ENCODE assay signal across 8 cellular contexts in genomic region chr19:36114763-36115452, GRCh38. TPM values are rescaled to one million over a fixed set of nuclear protein-coding genes. Genes with fewer than 3 reads are reported as not detected.
DNase-seq lines count a peak whose midpoint lies in the region; ATAC-seq, FAIRE-seq and TF ChIP-seq lines count a peak whose summit lies in the region.

Gene POLR2I (minus strand): TSS chr19:36114875. CDS start chr19:36114856, 19 bp downstream.

- H3K4me3 Mint-ChIP-seq in endothelial cell (ENCODE audit: unreplicated experiment) = peak within 1 kb of the TSS; percentile 98

- H3K27ac ChIP-seq in OCI-LY7 (ENCODE audit: low read depth, low read length, poor library complexity, severe bottlenecking) = peak within 1 kb of the TSS; percentile 68

- H3K36me3 Mint-ChIP-seq in endothelial cell (ENCODE audit: low read depth, unreplicated experiment) = peaks cover 21% of the 10 kb centered on the region

- no peaks in the 10 kb centered on the region for H3K9me2 ChIP-seq in OCI-LY7 (ENCODE audit: insufficient read depth, low read length)

- BruUV-seq in OCI-LY7 (replicated peaks; lab: Mats Ljungman, UMichigan) = no TSS peak

- POLR2A ChIA-PET in OCI-LY7 (lab: Charles Lee) = interaction anchor here (0.6 to 1.2 kb wide), 2 partner anchors 61 to 280 kb away, joined by 3 to 4 read pairs; no protein-coding TSS in a partner anchor

- H3K27me3 Mint-ChIP-seq in endothelial cell (ENCODE audit: unreplicated experiment) = peaks cover 28% of the 10 kb centered on the region

- H3K4me1 Mint-ChIP-seq in endothelial cell (ENCODE audit: unreplicated experiment) = peaks cover 22% of the 10 kb centered on the region

- peak; percentile 71 for ATAC-seq in GM21526 (IDR thresholded peaks at IDR 0.05; ENCODE audit: low FRiP score, unreplicated experiment)

- FAIRE-seq in D721Med (lab: Jason Lieb, UNC) = no peak

- peak within 1 kb of the TSS; percentile 80 for H3K4me3 ChIP-seq in OCI-LY7 (ENCODE audit: low read depth, low read length, poor library complexity, severe bottlenecking)

- no peaks in the 10 kb centered on the region for H3K9me3 ChIP-seq in OCI-LY7 (ENCODE audit: low read length)

- H3K79me2 ChIP-seq in OCI-LY7 (ENCODE audit: insufficient read depth, low read depth, low read length) = peaks cover 13% of the 10 kb centered on the region; the same call in 1 of the 2 replicates

- no peaks in the 10 kb centered on the region for H4K20me1 ChIP-seq in OCI-LY7 (ENCODE audit: insufficient read depth, low read length)

- peak within 1 kb of the TSS; percentile 81 for H3K4me2 ChIP-seq in OCI-LY7 (ENCODE audit: low read length)

- DNase-seq in D721Med (ENCODE audit: insufficient read length, low spot score) (peak; percentile 81), HuH-7.5 (ENCODE audit: low spot score) (peak; percentile 99), OCI-LY7 (ENCODE audit: low spot score) (peak; percentile 99), activated T-cell treated with anti-CD3 and anti-CD28 coated beads for 1 hour (ENCODE audit: low read depth) (peak; percentile 98), endothelial cell (ENCODE audit: low spot score) (peak; percentile 96), midbrain (lab: John Stamatoyannopoulos, UW) (peak; percentile 100)
- peak; percentile 96 to 97 for DNase-seq in stimulated activated CD8-positive, alpha-beta memory T cell treated with anti-CD3 and anti-CD28 coated beads, Interleukin-2, amount 100 ng/mL, for 1 hour (ENCODE audit: low read depth in 2 of 2)

- TF ChIP-seq CTCF in D721Med (IDR thresholded peaks at IDR 0.05; ENCODE audit: insufficient read depth, missing control alignments) = no peak
- TF ChIP-seq CTCF in OCI-LY7 (conservative IDR thresholded peaks at IDR 0.05; ENCODE audit: low read length) = no peak
- no peak for TF ChIP-seq CTCF in endothelial cell (IDR thresholded peaks at IDR 0.05; ENCODE audit: unreplicated experiment)

- intact Hi-C loops in OCI-LY7 (cut with micrococcal nuclease; ENCODE audit: unreplicated experiment) = loop anchor here (2.0 kb wide), 1 partner anchor 60 kb away; the partner anchor contains the start of genes THAP8 and WDR62

- H3K9me3 Mint-ChIP-seq in endothelial cell (ENCODE audit: unreplicated experiment) = no peaks in the 10 kb centered on the region

- H3K4me1 ChIP-seq in OCI-LY7 (ENCODE audit: insufficient read depth, low read length, poor library complexity, severe bottlenecking) = peaks cover 28% of the 10 kb centered on the region

- peak within 1 kb of the TSS; percentile 92 for H3K27ac Mint-ChIP-seq in endothelial cell (ENCODE audit: unreplicated experiment)

- CTCF ChIA-PET in OCI-LY7 (lab: Charles Lee; ENCODE audit: unreplicated experiment) = interaction anchor here (0.5 to 1.0 kb wide), 2 partner anchors 13 to 65 kb away, joined by 3 to 5 read pairs; no protein-coding TSS in a partner anchor

- H3K36me3 ChIP-seq in OCI-LY7 (ENCODE audit: insufficient read depth, low read length) = peaks cover 37% of the 10 kb centered on the region

- H2AFZ ChIP-seq in OCI-LY7 (ENCODE audit: low read length) = peak within 1 kb of the TSS; percentile 56; the same call in 1 of the 2 replicates

RNA-seq across cellular contexts. Expression of gene POLR2I, which starts in this region (rescaled TPM):
- 149 and 151 TPM in 2 replicates for total RNA-seq in OCI-LY7 (2014; rRNA removed; shearing (Covaris generic))
- total RNA-seq in OCI-LY7 (2022) = 76.0 and 78.6 TPM in 2 replicates
- 66.4 TPM for total RNA-seq in endothelial cell (ENCODE audit: unreplicated experiment)

Comparison
In these comparisons a context has a peak if more than half of its experiments do, and no peak if none do; other contexts are left out.
1. Peak in every context shown above with its lines: DNase-seq, ATAC-seq, H3K4me3 ChIP-seq and H3K27ac ChIP-seq.